In the genomic region with DNA sequence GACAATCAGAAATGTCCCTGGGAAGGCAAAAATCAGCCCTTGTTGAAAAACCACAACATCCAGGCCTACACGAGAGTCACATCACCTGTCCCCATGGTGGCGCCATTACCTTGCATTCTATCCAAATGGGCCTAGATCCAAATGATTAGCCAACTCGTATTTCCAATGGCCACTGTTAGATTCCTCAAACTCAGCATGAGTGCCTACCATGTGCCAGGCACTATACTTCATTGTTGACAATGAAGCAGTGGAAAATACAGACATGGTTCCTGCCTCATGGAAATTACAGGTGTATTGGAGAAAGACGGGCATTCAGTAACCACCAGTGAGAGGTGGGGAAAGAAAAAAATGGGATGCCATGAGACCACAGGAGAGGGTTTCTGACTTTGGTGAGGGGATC, we compare ENCODE assay signal across 8 cellular contexts. TPM values are rescaled to one million over a fixed set of nuclear protein-coding genes. Genes with fewer than 3 reads are reported as not detected.
DNase-seq lines count a peak whose midpoint lies in the region; ATAC-seq, FAIRE-seq and TF ChIP-seq lines count a peak whose summit lies in the region.

No MANE protein-coding gene starts in this region.

- H3K9me2 ChIP-seq in PC-3 (replicated peaks; ENCODE audit: low read length), result no peaks in the 10 kb centered on the region

- H3K36me3 Mint-ChIP-seq in neural crest cell (ENCODE audit: low read depth), result no peaks in the 10 kb centered on the region

- TF ChIP-seq CTCF in PC-3 (conservative IDR thresholded peaks at IDR 0.05; ENCODE audit: low read depth, low read length) (peak; percentile 75), cardiac fibroblast (IDR thresholded peaks at IDR 0.05; ENCODE audit: low read depth, low read length) (peak; percentile 32), neural crest cell (conservative IDR thresholded peaks at IDR 0.05) (peak; percentile 63)

- H3K9me3 Mint-ChIP-seq in neural crest cell, result no peaks in the 10 kb centered on the region

- POLR2A ChIA-PET in PC-3 (lab: Charles Lee; ENCODE audit: unreplicated experiment), result no interaction called here

- H3K9me3 ChIP-seq in PC-3 (ENCODE audit: low read length), result no peaks in the 10 kb centered on the region

- ATAC-seq in PC-3 (peak; percentile 7; the same call in 1 of the 2 replicates), GM18511 (IDR thresholded peaks at IDR 0.05; ENCODE audit: unreplicated experiment) (no peak), HG02588 (IDR thresholded peaks at IDR 0.05; ENCODE audit: unreplicated experiment) (no peak)

- DNase-seq in Caki2 (ENCODE audit: low read depth) (peak; percentile 19), HTR-8/SVneo (ENCODE audit: insufficient read length, low spot score) (peak; percentile 53), PC-3 (peak; percentile 77), cardiac fibroblast (ENCODE audit: low read depth in 2 of 2) (peak in 1 of 2 donors; percentile 79), neural crest cell (ENCODE audit: low read depth, low spot score) (no peak), activated gamma-delta T cell (lab: John Stamatoyannopoulos, UW) (no peak)

- no peaks in the 10 kb centered on the region for H3K36me3 ChIP-seq in PC-3 (ENCODE audit: low read depth, low read length)

- H3K79me2 ChIP-seq in PC-3 (ENCODE audit: low read length), result no peaks in the 10 kb centered on the region

- no peaks in the 10 kb centered on the region for H3F3A ChIP-seq in PC-3 (ENCODE audit: low read length, unreplicated experiment)

- CTCF ChIA-PET in PC-3 (lab: Charles Lee), result no interaction called here

- 0 out of 2 replicates have a peak overlapping the region, but pooled peaks have one; percentile 43 for H2AFZ ChIP-seq in PC-3 (ENCODE audit: low read length)

- H3K27ac ChIP-seq in PC-3 (ENCODE audit: low read length), result peak overlapping the region; percentile 68; the same call in 1 of the 2 replicates

- H3K4me1 ChIP-seq in PC-3 (ENCODE audit: insufficient read depth, low read length), result peaks cover 30% of the 10 kb centered on the region

- no peak overlapping the region for H3K27ac Mint-ChIP-seq in neural crest cell (ENCODE audit: unreplicated experiment)

- H3K4me3 Mint-ChIP-seq in neural crest cell, result no peak overlapping the region

- H3K4me2 ChIP-seq in PC-3 (ENCODE audit: low read length), result no peak overlapping the region

- no peak for FAIRE-seq in HTR-8/SVneo (lab: Jason Lieb, UNC)

- no peaks in the 10 kb centered on the region for H4K20me1 ChIP-seq in PC-3 (ENCODE audit: low read length)

- intact Hi-C loops in PC-3 (cut with micrococcal nuclease), result loop anchor here (1.0 to 5.0 kb wide), 3 partner anchors 25 to 120 kb away; no protein-coding TSS in a partner anchor

- in situ Hi-C loops in Caki2 (cut with HindIII; ENCODE audit: low pct_unique_long_range_greater_than_20kb, low sequenced_read_pairs), result no loop called here

- H3K4me3 ChIP-seq in PC-3 (ENCODE audit: low read length) (no peak overlapping the region), cardiac fibroblast (replicated peaks in 1 of 2; ENCODE audit: low read depth in 2 of 2, low read length in 2 of 2) (no peak overlapping the region)

- H3K27me3 ChIP-seq in PC-3 (ENCODE audit: low read length), result no peaks in the 10 kb centered on the region

- 0 out of 2 replicates have a peak overlapping the region, but pooled peaks have one; percentile 0 for H3K9ac ChIP-seq in PC-3 (ENCODE audit: low read length)

- peaks cover 4% of the 10 kb centered on the region for H3K27me3 Mint-ChIP-seq in neural crest cell (ENCODE audit: low read depth)

- H3K4me1 Mint-ChIP-seq in neural crest cell, result peaks cover 30% of the 10 kb centered on the region

- no TSS peak for BruUV-seq in PC-3 (replicated peaks; lab: Mats Ljungman, UMichigan)

RNA-seq across cellular contexts. Expression of a gene that starts 29.8 kb away (rescaled TPM):
- total RNA-seq in Caki2 (2014; rRNA removed; shearing (Covaris generic); ENCODE audit: low replicate concordance), result not detected in 2 replicates
- total RNA-seq in PC-3 (2014; rRNA removed), result 1.1 and 1.4 TPM in 2 replicates
- total RNA-seq in neural crest cell, result 0.71 and 0.75 TPM in 2 replicates

Comparison
In these comparisons a context has a peak if more than half of its experiments do, and no peak if none do; other contexts are left out.
1. DNase-seq: peak in Caki2 (single experiment), HTR-8/SVneo (single experiment) and PC-3 (single experiment); none in neural crest cell (single experiment) and activated gamma-delta T cell (single experiment).
2. Peak in every context shown above with its lines, with median percentiles within 50 percentile points of each other: CTCF ChIP-seq.